1 cellular context compared by ENCODE assay signal in the genomic region with DNA sequence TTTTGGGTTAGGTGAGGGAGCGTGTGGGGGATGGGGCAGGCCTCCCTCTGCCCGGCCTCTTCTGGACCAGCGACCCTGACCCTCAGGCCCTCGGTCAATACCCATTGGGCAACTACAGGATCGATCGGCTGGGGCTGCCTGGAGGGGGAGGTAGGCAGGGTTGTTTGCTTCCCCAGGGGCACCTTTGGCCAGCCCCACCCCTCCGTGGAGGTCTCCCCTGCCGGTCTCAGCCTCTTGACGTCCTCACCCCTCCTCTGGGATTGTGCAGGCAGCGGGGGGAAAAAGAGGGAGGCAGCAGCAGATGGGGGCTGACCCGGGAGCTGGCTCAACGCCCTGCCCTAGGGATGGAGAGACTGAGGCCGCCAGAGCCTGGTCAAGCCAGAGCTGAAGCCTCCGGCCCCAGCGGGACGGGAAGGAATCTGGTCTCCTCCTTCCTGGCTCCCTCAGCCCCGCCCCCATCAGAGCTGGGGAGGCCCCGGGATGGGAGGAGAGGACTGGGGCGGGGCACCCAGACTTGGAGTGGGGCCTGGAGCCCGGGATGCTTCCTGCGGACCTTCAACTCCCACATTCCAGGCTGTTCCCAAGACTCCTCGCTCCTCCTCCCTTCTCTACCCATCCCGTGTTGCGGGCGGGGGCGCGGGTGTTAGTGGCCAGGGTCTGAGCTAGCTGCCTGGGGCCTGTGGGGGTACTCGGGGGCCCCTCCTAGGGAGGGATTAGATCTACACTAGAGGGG.
TF ChIP-seq lines count a peak whose summit lies in the region.

No MANE protein-coding gene starts in this region.

TF ChIP-seq in HepG2, 621 proteins besides CTCF, POLR2A, EP300 and RAD21 (continued from another document and continues in another):
- peak; percentile 43; the same call in 1 of the 2 replicates for TF ChIP-seq ZNF629 (CRISPR knock-in tag; conservative IDR thresholded peaks at IDR 0.05)
- TF ChIP-seq, protein P1, sequence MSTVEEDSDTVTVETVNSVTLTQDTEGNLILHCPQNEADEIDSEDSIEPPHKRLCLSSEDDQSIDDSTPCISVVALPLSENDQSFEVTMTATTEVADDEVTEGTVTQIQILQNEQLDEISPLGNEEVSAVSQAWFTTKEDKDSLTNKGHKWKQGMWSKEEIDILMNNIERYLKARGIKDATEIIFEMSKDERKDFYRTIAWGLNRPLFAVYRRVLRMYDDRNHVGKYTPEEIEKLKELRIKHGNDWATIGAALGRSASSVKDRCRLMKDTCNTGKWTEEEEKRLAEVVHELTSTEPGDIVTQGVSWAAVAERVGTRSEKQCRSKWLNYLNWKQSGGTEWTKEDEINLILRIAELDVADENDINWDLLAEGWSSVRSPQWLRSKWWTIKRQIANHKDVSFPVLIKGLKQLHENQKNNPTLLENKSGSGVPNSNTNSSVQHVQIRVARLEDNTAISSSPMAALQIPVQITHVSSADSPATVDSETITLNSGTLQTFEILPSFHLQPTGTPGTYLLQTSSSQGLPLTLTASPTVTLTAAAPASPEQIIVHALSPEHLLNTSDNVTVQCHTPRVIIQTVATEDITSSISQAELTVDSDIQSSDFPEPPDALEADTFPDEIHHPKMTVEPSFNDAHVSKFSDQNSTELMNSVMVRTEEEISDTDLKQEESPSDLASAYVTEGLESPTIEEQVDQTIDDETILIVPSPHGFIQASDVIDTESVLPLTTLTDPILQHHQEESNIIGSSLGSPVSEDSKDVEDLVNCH (CRISPR knock-in tag; IDR thresholded peaks at IDR 0.05): no peak
- peak; percentile 91; the same call in 1 of the 2 replicates for TF ChIP-seq NFKBIZ (CRISPR knock-in tag; IDR thresholded peaks at IDR 0.05)
- no peak; the same call in 1 of the 2 replicates for TF ChIP-seq ZNF552 (CRISPR knock-in tag; IDR thresholded peaks at IDR 0.05; ENCODE audit: borderline replicate concordance)
- TF ChIP-seq ZNF326 (CRISPR knock-in tag; IDR thresholded peaks at IDR 0.05; ENCODE audit: borderline replicate concordance): no peak; the same call in 1 of the 2 replicates
- 0 out of 2 replicates have a peak, but pooled peaks have one; percentile 87 for TF ChIP-seq ZNF83 (CRISPR knock-in tag; IDR thresholded peaks at IDR 0.05; ENCODE audit: borderline replicate concordance)
- TF ChIP-seq ZNF501 (CRISPR knock-in tag; IDR thresholded peaks at IDR 0.05): no peak; the same call in 1 of the 2 replicates
- no peak for TF ChIP-seq HOXA7 (CRISPR knock-in tag; IDR thresholded peaks at IDR 0.05)
- TF ChIP-seq ZKSCAN8 (CRISPR knock-in tag; IDR thresholded peaks at IDR 0.05; ENCODE audit: borderline replicate concordance): peak; percentile 74; the same call in 1 of the 2 replicates
- TF ChIP-seq, protein P2, sequence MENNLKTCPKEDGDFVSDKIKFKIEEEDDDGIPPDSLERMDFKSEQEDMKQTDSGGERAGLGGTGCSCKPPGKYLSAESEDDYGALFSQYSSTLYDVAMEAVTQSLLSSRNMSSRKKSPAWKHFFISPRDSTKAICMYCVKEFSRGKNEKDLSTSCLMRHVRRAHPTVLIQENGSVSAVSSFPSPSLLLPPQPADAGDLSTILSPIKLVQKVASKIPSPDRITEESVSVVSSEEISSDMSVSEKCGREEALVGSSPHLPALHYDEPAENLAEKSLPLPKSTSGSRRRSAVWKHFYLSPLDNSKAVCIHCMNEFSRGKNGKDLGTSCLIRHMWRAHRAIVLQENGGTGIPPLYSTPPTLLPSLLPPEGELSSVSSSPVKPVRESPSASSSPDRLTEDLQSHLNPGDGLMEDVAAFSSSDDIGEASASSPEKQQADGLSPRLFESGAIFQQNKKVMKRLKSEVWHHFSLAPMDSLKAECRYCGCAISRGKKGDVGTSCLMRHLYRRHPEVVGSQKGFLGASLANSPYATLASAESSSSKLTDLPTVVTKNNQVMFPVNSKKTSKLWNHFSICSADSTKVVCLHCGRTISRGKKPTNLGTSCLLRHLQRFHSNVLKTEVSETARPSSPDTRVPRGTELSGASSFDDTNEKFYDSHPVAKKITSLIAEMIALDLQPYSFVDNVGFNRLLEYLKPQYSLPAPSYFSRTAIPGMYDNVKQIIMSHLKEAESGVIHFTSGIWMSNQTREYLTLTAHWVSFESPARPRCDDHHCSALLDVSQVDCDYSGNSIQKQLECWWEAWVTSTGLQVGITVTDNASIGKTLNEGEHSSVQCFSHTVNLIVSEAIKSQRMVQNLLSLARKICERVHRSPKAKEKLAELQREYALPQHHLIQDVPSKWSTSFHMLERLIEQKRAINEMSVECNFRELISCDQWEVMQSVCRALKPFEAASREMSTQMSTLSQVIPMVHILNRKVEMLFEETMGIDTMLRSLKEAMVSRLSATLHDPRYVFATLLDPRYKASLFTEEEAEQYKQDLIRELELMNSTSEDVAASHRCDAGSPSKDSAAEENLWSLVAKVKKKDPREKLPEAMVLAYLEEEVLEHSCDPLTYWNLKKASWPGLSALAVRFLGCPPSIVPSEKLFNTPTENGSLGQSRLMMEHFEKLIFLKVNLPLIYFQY (CRISPR knock-in tag; IDR thresholded peaks at IDR 0.05; ENCODE audit: borderline replicate concordance): peak; percentile 86
- TF ChIP-seq ZNF234 (CRISPR knock-in tag; conservative IDR thresholded peaks at IDR 0.05): no peak
- TF ChIP-seq ZNF263 (CRISPR knock-in tag; IDR thresholded peaks at IDR 0.05): peak; percentile 52; the same call in 1 of the 2 replicates
- TF ChIP-seq NR2C2 (CRISPR knock-in tag; IDR thresholded peaks at IDR 0.05; ENCODE audit: borderline replicate concordance): peak; percentile 96
- TF ChIP-seq, protein P3, sequence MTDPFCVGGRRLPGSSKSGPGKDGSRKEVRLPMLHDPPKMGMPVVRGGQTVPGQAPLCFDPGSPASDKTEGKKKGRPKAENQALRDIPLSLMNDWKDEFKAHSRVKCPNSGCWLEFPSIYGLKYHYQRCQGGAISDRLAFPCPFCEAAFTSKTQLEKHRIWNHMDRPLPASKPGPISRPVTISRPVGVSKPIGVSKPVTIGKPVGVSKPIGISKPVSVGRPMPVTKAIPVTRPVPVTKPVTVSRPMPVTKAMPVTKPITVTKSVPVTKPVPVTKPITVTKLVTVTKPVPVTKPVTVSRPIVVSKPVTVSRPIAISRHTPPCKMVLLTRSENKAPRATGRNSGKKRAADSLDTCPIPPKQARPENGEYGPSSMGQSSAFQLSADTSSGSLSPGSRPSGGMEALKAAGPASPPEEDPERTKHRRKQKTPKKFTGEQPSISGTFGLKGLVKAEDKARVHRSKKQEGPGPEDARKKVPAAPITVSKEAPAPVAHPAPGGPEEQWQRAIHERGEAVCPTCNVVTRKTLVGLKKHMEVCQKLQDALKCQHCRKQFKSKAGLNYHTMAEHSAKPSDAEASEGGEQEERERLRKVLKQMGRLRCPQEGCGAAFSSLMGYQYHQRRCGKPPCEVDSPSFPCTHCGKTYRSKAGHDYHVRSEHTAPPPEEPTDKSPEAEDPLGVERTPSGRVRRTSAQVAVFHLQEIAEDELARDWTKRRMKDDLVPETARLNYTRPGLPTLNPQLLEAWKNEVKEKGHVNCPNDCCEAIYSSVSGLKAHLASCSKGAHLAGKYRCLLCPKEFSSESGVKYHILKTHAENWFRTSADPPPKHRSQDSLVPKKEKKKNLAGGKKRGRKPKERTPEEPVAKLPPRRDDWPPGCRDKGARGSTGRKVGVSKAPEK (CRISPR knock-in tag; IDR thresholded peaks at IDR 0.05; ENCODE audit: borderline replicate concordance): peak; percentile 67; the same call in 1 of the 2 replicates
- peak; percentile 81 for TF ChIP-seq PPARG (CRISPR knock-in tag; conservative IDR thresholded peaks at IDR 0.05)
- TF ChIP-seq, protein P4, sequence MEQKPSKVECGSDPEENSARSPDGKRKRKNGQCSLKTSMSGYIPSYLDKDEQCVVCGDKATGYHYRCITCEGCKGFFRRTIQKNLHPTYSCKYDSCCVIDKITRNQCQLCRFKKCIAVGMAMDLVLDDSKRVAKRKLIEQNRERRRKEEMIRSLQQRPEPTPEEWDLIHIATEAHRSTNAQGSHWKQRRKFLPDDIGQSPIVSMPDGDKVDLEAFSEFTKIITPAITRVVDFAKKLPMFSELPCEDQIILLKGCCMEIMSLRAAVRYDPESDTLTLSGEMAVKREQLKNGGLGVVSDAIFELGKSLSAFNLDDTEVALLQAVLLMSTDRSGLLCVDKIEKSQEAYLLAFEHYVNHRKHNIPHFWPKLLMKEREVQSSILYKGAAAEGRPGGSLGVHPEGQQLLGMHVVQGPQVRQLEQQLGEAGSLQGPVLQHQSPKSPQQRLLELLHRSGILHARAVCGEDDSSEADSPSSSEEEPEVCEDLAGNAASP (CRISPR knock-in tag; IDR thresholded peaks at IDR 0.05; ENCODE audit: borderline replicate concordance): peak; percentile 98
- no peak for TF ChIP-seq ZNF557 (CRISPR knock-in tag; IDR thresholded peaks at IDR 0.05)
- TF ChIP-seq, protein P5, sequence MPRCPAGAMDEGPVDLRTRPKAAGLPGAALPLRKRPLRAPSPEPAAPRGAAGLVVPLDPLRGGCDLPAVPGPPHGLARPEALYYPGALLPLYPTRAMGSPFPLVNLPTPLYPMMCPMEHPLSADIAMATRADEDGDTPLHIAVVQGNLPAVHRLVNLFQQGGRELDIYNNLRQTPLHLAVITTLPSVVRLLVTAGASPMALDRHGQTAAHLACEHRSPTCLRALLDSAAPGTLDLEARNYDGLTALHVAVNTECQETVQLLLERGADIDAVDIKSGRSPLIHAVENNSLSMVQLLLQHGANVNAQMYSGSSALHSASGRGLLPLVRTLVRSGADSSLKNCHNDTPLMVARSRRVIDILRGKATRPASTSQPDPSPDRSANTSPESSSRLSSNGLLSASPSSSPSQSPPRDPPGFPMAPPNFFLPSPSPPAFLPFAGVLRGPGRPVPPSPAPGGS (CRISPR knock-in tag; IDR thresholded peaks at IDR 0.05): no peak; the same call in 1 of the 2 replicates
- TF ChIP-seq ZNF772 (CRISPR knock-in tag; IDR thresholded peaks at IDR 0.05): peak; percentile 89
- no peak for TF ChIP-seq ZNF7 (CRISPR knock-in tag; IDR thresholded peaks at IDR 0.05)
- peak; percentile 47; the same call in 1 of the 2 replicates for TF ChIP-seq YEATS2 (CRISPR knock-in tag; IDR thresholded peaks at IDR 0.05; ENCODE audit: borderline replicate concordance)
- TF ChIP-seq, protein P6, sequence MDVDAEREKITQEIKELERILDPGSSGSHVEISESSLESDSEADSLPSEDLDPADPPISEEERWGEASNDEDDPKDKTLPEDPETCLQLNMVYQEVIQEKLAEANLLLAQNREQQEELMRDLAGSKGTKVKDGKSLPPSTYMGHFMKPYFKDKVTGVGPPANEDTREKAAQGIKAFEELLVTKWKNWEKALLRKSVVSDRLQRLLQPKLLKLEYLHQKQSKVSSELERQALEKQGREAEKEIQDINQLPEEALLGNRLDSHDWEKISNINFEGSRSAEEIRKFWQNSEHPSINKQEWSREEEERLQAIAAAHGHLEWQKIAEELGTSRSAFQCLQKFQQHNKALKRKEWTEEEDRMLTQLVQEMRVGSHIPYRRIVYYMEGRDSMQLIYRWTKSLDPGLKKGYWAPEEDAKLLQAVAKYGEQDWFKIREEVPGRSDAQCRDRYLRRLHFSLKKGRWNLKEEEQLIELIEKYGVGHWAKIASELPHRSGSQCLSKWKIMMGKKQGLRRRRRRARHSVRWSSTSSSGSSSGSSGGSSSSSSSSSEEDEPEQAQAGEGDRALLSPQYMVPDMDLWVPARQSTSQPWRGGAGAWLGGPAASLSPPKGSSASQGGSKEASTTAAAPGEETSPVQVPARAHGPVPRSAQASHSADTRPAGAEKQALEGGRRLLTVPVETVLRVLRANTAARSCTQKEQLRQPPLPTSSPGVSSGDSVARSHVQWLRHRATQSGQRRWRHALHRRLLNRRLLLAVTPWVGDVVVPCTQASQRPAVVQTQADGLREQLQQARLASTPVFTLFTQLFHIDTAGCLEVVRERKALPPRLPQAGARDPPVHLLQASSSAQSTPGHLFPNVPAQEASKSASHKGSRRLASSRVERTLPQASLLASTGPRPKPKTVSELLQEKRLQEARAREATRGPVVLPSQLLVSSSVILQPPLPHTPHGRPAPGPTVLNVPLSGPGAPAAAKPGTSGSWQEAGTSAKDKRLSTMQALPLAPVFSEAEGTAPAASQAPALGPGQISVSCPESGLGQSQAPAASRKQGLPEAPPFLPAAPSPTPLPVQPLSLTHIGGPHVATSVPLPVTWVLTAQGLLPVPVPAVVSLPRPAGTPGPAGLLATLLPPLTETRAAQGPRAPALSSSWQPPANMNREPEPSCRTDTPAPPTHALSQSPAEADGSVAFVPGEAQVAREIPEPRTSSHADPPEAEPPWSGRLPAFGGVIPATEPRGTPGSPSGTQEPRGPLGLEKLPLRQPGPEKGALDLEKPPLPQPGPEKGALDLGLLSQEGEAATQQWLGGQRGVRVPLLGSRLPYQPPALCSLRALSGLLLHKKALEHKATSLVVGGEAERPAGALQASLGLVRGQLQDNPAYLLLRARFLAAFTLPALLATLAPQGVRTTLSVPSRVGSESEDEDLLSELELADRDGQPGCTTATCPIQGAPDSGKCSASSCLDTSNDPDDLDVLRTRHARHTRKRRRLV (CRISPR knock-in tag; IDR thresholded peaks at IDR 0.05): 0 out of 2 replicates have a peak, but pooled peaks have one; percentile 31
- TF ChIP-seq SMAD1 (CRISPR knock-in tag; IDR thresholded peaks at IDR 0.05; ENCODE audit: borderline replicate concordance, low read depth): peak; percentile 97; the same call in 1 of the 2 replicates
- TF ChIP-seq, protein P7, sequence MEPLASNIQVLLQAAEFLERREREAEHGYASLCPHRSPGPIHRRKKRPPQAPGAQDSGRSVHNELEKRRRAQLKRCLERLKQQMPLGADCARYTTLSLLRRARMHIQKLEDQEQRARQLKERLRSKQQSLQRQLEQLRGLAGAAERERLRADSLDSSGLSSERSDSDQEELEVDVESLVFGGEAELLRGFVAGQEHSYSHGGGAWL (CRISPR knock-in tag; IDR thresholded peaks at IDR 0.05): peak; percentile 58; the same call in 1 of the 2 replicates
- TF ChIP-seq, protein P8, sequence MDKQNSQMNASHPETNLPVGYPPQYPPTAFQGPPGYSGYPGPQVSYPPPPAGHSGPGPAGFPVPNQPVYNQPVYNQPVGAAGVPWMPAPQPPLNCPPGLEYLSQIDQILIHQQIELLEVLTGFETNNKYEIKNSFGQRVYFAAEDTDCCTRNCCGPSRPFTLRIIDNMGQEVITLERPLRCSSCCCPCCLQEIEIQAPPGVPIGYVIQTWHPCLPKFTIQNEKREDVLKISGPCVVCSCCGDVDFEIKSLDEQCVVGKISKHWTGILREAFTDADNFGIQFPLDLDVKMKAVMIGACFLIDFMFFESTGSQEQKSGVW (CRISPR knock-in tag; IDR thresholded peaks at IDR 0.05; ENCODE audit: borderline replicate concordance): no peak; the same call in 1 of the 2 replicates
- TF ChIP-seq MBNL3 (CRISPR knock-in tag; conservative IDR thresholded peaks at IDR 0.05): no peak
- TF ChIP-seq MAFF (IDR thresholded peaks at IDR 0.05; ENCODE audit: low read depth, low read length): no peak
- peak; percentile 97 for TF ChIP-seq ZNF543 (CRISPR knock-in tag; IDR thresholded peaks at IDR 0.05)
- TF ChIP-seq THAP11 (CRISPR knock-in tag; IDR thresholded peaks at IDR 0.05): peak; percentile 84
- peak; percentile 58; the same call in 1 of the 2 replicates for TF ChIP-seq ZKSCAN1 (IDR thresholded peaks at IDR 0.05; ENCODE audit: low read length)
- 0 out of 2 replicates have a peak, but pooled peaks have one; percentile 29 for TF ChIP-seq FOXP1 (IDR thresholded peaks at IDR 0.05)
- peak; percentile 92 for TF ChIP-seq FOXP1 (CRISPR knock-in tag; IDR thresholded peaks at IDR 0.05)
- TF ChIP-seq ZSCAN31 (CRISPR knock-in tag; IDR thresholded peaks at IDR 0.05; ENCODE audit: low read depth): peak; percentile 89
- TF ChIP-seq, protein P9, sequence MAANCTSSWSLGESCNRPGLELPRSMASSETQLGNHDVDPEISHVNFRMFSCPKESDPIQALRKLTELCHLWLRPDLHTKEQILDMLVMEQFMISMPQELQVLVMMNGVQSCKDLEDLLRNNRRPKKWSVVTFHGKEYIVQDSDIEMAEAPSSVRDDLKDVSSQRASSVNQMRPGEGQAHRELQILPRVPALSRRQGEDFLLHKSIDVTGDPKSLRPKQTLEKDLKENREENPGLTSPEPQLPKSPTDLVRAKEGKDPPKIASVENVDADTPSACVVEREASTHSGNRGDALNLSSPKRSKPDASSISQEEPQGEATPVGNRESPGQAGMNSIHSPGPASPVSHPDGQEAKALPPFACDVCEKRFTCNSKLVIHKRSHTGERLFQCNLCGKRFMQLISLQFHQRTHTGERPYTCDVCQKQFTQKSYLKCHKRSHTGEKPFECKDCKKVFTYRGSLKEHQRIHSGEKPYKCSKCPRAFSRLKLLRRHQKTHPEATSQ (CRISPR knock-in tag; IDR thresholded peaks at IDR 0.05; ENCODE audit: borderline replicate concordance): no peak; the same call in 1 of the 2 replicates
